In genomic region chr11:45877845-45878244, GRCh38 we compare ENCODE assay signal across 28 cellular contexts. TPM values are rescaled to one million over a fixed set of nuclear protein-coding genes. Genes with fewer than 3 reads are reported as not detected.
"Had no signal": no experiment of that assay in that cellular context is flagged by ENCODE, and none has a peak within 500 bp of the region (broad histone marks: within the 10 kb centered on the region; RNA-seq: fewer than 3 reads in every experiment).

No MANE protein-coding gene starts in this region.

- H3K27me3 ChIP-seq: stomach, suprapubic skin, testis, thyroid gland, tibial artery, tibial nerve, transverse colon, upper lobe of left lung, upper lobe of right lung, uterus, vagina had no signal

- H3K4me3 ChIP-seq: stomach, suprapubic skin, testis, thoracic aorta, thyroid gland, tibial artery, tibial nerve, transverse colon, upper lobe of left lung, upper lobe of right lung, uterus, vagina had no signal

- DNase-seq: stimulated activated CD4-positive, alpha-beta T cell treated with anti-CD3 and anti-CD28 coated beads, Interleukin-2, amount 100 ng/mL, for 48 hours; stimulated activated CD4-positive, alpha-beta T cell treated with anti-CD3 and anti-CD28 coated beads, Interleukin-4, amount 100 ng/mL, for 1 hour; stimulated activated CD4-positive, alpha-beta T cell treated with anti-CD3 and anti-CD28 coated beads, Interleukin-4, amount 100 ng/mL, for 24 hours; stimulated activated CD4-positive, alpha-beta T cell treated with anti-CD3 and anti-CD28 coated beads, Interleukin-4, amount 100 ng/mL, for 4 hours; stimulated activated CD8-positive, alpha-beta memory T cell treated with anti-CD3 and anti-CD28 coated beads, Interleukin-4, amount 100 ng/mL, for 48 hours; stimulated activated naive B cell treated with anti-CD40 and anti-IgM and Interleukin-4, amounts not matched to agents 10 μg/mL and 1 μg/mL and 100 μg/mL, for 72 hours; stimulated activated naive CD4-positive, alpha-beta T cell; stimulated activated naive CD4-positive, alpha-beta T cell treated with Interleukin-2 at 50 U/mL for 16 hours; stimulated activated naive CD8-positive, alpha-beta T cell treated with anti-CD3 and anti-CD28 coated beads, Interleukin-15, amount 100 ng/mL, for 72 hours; stimulated activated naive CD8-positive, alpha-beta T cell treated with anti-CD3 and anti-CD28 coated beads, Interleukin-15, Interleukin-2, amounts not matched to agents 100 U/mL and 50 U/mL, for 24 hours; stomach; substantia nigra; testis; thyroid gland; tibial artery; transverse colon; trophoblast cell; upper lobe of left lung; upper lobe of right lung; uterus had no signal

- ATAC-seq: stimulated activated effector memory CD8-positive, alpha-beta T cell treated with anti-CD3 and anti-CD28 coated beads, Interleukin-12 subunit alpha, Interleukin-12 subunit beta, amount 100 ng/mL, for 72 hours; stimulated activated memory B cell treated with anti-CD40 and anti-IgM and Interleukin-4, amounts not matched to agents 10 μg/mL and 1 μg/mL and 100 μg/mL, for 72 hours; stimulated activated naive B cell treated with anti-CD40 and anti-IgM and Interleukin-4, amounts not matched to agents 10 μg/mL and 1 μg/mL and 100 μg/mL, for 72 hours; stimulated activated naive CD8-positive, alpha-beta T cell treated with anti-CD3 and anti-CD28 coated beads, Interleukin-15, amount 100 ng/mL, for 72 hours; stimulated activated naive CD8-positive, alpha-beta T cell treated with anti-CD3 and anti-CD28 coated beads, Interleukin-15, Interleukin-2, amounts not matched to agents 100 U/mL and 50 U/mL, for 24 hours; upper lobe of right lung had no signal

- H3K9me3 ChIP-seq: stomach, suprapubic skin, testis, thoracic aorta, thyroid gland, tibial artery, tibial nerve, transverse colon, upper lobe of left lung, upper lobe of right lung, uterus, vagina had no signal

- FAIRE-seq: urothelium cell line had no signal

- H3K27ac ChIP-seq: stomach, suprapubic skin, testis, thoracic aorta, thyroid gland, tibial artery, tibial nerve, transverse colon, upper lobe of left lung, upper lobe of right lung, uterus, vagina had no signal

- H3K4me1 ChIP-seq: suprapubic skin, testis, thyroid gland, tibial artery, tibial nerve, upper lobe of left lung, upper lobe of right lung, vagina had no signal

- H3K36me3 ChIP-seq: uterus had no signal

RNA-seq across cellular contexts. Expression of gene FREY1, which starts 29.2 kb away (rescaled TPM):
- total RNA-seq: vagina had no signal

RNA-seq across cellular contexts. Expression of gene LARGE2, which starts 44.6 kb away (rescaled TPM):
- total RNA-seq: subcutaneous adipose tissue, tibial nerve had no signal
